ENCODE assay signal across 29 cellular contexts in the genomic region with DNA sequence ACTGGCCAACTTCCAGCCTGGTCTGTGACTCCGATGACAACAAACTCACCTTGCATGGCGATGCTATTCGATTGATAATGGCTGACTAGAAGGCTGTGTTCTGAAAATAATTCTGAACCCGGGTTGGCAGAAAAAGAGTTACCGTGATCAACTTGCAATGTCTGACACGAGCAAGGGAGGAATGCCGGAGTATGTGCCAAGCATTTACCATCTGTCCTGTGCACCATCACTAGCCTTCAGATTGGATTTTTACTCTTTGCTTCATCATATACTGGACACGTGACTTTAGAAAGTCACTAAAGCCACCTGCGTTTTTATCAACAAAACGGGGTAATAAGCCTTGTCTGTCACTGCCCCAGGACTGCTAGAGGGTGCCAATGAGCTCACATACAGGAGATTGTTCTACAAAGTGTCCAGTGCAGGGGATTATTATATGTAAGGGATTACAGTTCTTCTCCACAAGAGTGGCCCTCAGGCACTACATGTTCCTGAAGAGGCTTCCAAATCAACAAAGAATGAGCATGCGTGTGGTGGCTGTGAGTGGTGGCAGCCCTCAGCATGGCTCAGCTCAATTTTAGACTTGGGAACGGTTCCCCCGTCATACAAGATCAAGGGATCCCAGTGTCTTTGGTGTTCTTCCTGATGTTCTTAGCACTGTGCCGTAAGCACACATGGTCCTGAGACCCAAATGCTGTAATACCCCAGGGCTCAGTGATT. TPM values are rescaled to one million over a fixed set of nuclear protein-coding genes. Genes with fewer than 3 reads are reported as not detected.
DNase-seq lines count a peak whose midpoint lies in the region; ATAC-seq, FAIRE-seq and TF ChIP-seq lines count a peak whose summit lies in the region.
"Had no signal": no experiment of that assay in that cellular context is flagged by ENCODE, and none has a peak within 500 bp of the region (broad histone marks: within the 10 kb centered on the region; RNA-seq: fewer than 3 reads in every experiment).

No MANE protein-coding gene starts in this region.

- H3K4me1 ChIP-seq in endodermal cell (ENCODE audit: control insufficient read depth, insufficient read depth, low read length) (peaks cover 45% of the 10 kb centered on the region), psoas muscle (peaks cover 78% of the 10 kb centered on the region)
- H3K4me1 ChIP-seq: SJCRH30 had no signal

- no peak overlapping the region for H3K27ac ChIP-seq in endodermal cell (ENCODE audit: low read depth, low read length)
- H3K27ac ChIP-seq in psoas muscle: peak overlapping the region; percentile 16
- H3K27ac ChIP-seq: SJCRH30, vagina had no signal

- WGBS in endodermal cell (ENCODE audit: insufficient coverage in 1 of 2, insufficient read length in 1 of 2), 2 experiments: 97% methylated on average over 11 to 14 of the region's 14 CpGs
- 40 to 65% (median 41%) methylated on average over 14 of the region's 14 CpGs for WGBS in psoas muscle, 3 donors

- H3K36me3 Mint-ChIP-seq in activated CD4-positive, alpha-beta T cell treated with anti-CD3 and anti-CD28 coated beads, Interleukin-2, amount 10 ng/mL, durations not matched to agents 24 days and 14 days (ENCODE audit: low read depth): peaks cover 24% of the 10 kb centered on the region
- H3K36me3 Mint-ChIP-seq in endodermal cell (ENCODE audit: low read depth): peaks cover 77% of the 10 kb centered on the region
- H3K36me3 Mint-ChIP-seq in stimulated activated naive B cell treated with anti-CD40 and anti-IgM and Interleukin-4, amounts not matched to agents 10 μg/mL and 1 μg/mL and 100 μg/mL, for 72 hours: peaks cover 0 to 4% of the 10 kb centered on the region in 2 donors
- H3K36me3 Mint-ChIP-seq: activated naive CD4-positive, alpha-beta T cell treated with anti-CD3 and anti-CD28 coated beads, Interleukin-2, amount 50 U/mL, for 72 hours had no signal

- H3K4me1 Mint-ChIP-seq in activated CD4-positive, alpha-beta T cell treated with anti-CD3 and anti-CD28 coated beads, Interleukin-2, amount 10 ng/mL, durations not matched to agents 24 days and 14 days: peaks cover 42% of the 10 kb centered on the region
- peaks cover 84% of the 10 kb centered on the region for H3K4me1 Mint-ChIP-seq in endodermal cell
- peaks cover 9 to 30% of the 10 kb centered on the region in 2 donors for H3K4me1 Mint-ChIP-seq in stimulated activated naive B cell treated with anti-CD40 and anti-IgM and Interleukin-4, amounts not matched to agents 10 μg/mL and 1 μg/mL and 100 μg/mL, for 72 hours

- H3K27ac Mint-ChIP-seq in activated CD4-positive, alpha-beta T cell treated with anti-CD3 and anti-CD28 coated beads, Interleukin-2, amount 10 ng/mL, durations not matched to agents 24 days and 14 days: peak overlapping the region; percentile 1
- H3K27ac Mint-ChIP-seq in endodermal cell: peak overlapping the region; percentile 55
- H3K27ac Mint-ChIP-seq in stimulated activated naive B cell treated with anti-CD40 and anti-IgM and Interleukin-4, amounts not matched to agents 10 μg/mL and 1 μg/mL and 100 μg/mL, for 72 hours: no peak overlapping the region
- H3K27ac Mint-ChIP-seq: activated B cell treated with CpG ODN at 0.5 μM for 24 hours had no signal

- H3K27me3 Mint-ChIP-seq in activated CD4-positive, alpha-beta T cell treated with anti-CD3 and anti-CD28 coated beads, Interleukin-2, amount 10 ng/mL, durations not matched to agents 24 days and 14 days: no peaks in the 10 kb centered on the region
- H3K27me3 Mint-ChIP-seq in endodermal cell (ENCODE audit: insufficient read depth): no peaks in the 10 kb centered on the region
- no peaks in the 10 kb centered on the region for H3K27me3 Mint-ChIP-seq in stimulated activated naive B cell treated with anti-CD40 and anti-IgM and Interleukin-4, amounts not matched to agents 10 μg/mL and 1 μg/mL and 100 μg/mL, for 72 hours
- H3K27me3 Mint-ChIP-seq: activated B cell treated with CpG ODN at 0.5 μM for 24 hours; CD4-positive, alpha-beta memory T cell had no signal

- peak; percentile 3 to 68 (median 58) for ATAC-seq in psoas muscle
- no peak for ATAC-seq in stimulated activated naive B cell treated with anti-CD40 and anti-IgM and Interleukin-4, amounts not matched to agents 10 μg/mL and 1 μg/mL and 100 μg/mL, for 72 hours (replicated peaks)
- no peak for ATAC-seq in GM19395 (IDR thresholded peaks at IDR 0.05; ENCODE audit: unreplicated experiment)
- ATAC-seq: activated naive CD4-positive, alpha-beta T cell treated with anti-CD3 and anti-CD28 coated beads, Interleukin-2, amount 50 U/mL, for 72 hours; stimulated activated naive CD8-positive, alpha-beta T cell treated with anti-CD3 and anti-CD28 coated beads, Interleukin-15, Interleukin-2, amounts not matched to agents 100 U/mL and 50 U/mL, for 24 hours had no signal

- no peak for FAIRE-seq in frontal cortex (lab: Jason Lieb, UNC)
- FAIRE-seq: A204.1, G401.6, H1, RCC 7860 had no signal

- no peaks in the 10 kb centered on the region for H3K27me3 ChIP-seq in endodermal cell (ENCODE audit: control insufficient read depth, insufficient read depth, low read length, poor library complexity, severe bottlenecking)
- H3K27me3 ChIP-seq in psoas muscle (ENCODE audit: insufficient read depth in 3 of 3, low read length in 2 of 3): no peaks in the 10 kb centered on the region
- H3K27me3 ChIP-seq: SJCRH30, vagina had no signal

- no peaks in the 10 kb centered on the region for H3K9me3 Mint-ChIP-seq in activated CD4-positive, alpha-beta T cell treated with anti-CD3 and anti-CD28 coated beads, Interleukin-2, amount 10 ng/mL, durations not matched to agents 24 days and 14 days
- no peaks in the 10 kb centered on the region for H3K9me3 Mint-ChIP-seq in endodermal cell
- no peaks in the 10 kb centered on the region for H3K9me3 Mint-ChIP-seq in stimulated activated naive B cell treated with anti-CD40 and anti-IgM and Interleukin-4, amounts not matched to agents 10 μg/mL and 1 μg/mL and 100 μg/mL, for 72 hours
- H3K9me3 Mint-ChIP-seq: activated B cell treated with CpG ODN at 0.5 μM for 24 hours; activated naive CD4-positive, alpha-beta T cell treated with anti-CD3 and anti-CD28 coated beads, Interleukin-2, amount 50 U/mL, for 72 hours; CD4-positive, alpha-beta memory T cell had no signal

- DNase-seq in activated CD4-positive, alpha-beta T cell treated with anti-CD3 and anti-CD28 coated beads, Interleukin-2, amount 10 ng/mL, durations not matched to agents 24 days and 14 days: no peak
- DNase-seq in activated CD4-positive, alpha-beta T cell treated with anti-CD3 and anti-CD28 coated beads for 1 hour: no peak
- DNase-seq in NCI-H446 (lab: John Stamatoyannopoulos, UW): peak; percentile 7 to 59
- DNase-seq in endodermal cell: no peak
- no peak for DNase-seq in psoas muscle
- no peak for DNase-seq in frontal cortex (ENCODE audit: low spot score in 2 of 2)
- DNase-seq in stimulated activated naive B cell treated with anti-CD40 and anti-IgM and Interleukin-4, amounts not matched to agents 10 μg/mL and 1 μg/mL and 100 μg/mL, for 72 hours: no peak
- DNase-seq: activated B cell treated with CpG ODN at 0.5 μM for 24 hours; activated CD4-positive, alpha-beta T cell treated with anti-CD3 and anti-CD28 coated beads, Interleukin-2, amount 50 U/mL, for 48 hours; anterior cingulate cortex; CD4-positive, alpha-beta memory T cell; central memory CD4-positive, alpha-beta T cell; dermis blood vessel endothelial cell; head of caudate nucleus; Karpas-422; mesenchymal stem cell; NCI-H146; NCI-H2171; NCI-H526; SJCRH30; stimulated activated naive CD8-positive, alpha-beta T cell treated with anti-CD3 and anti-CD28 coated beads, Interleukin-15, Interleukin-2, amounts not matched to agents 100 U/mL and 50 U/mL, for 24 hours; T1000 had no signal

- H3K4me3 Mint-ChIP-seq in activated CD4-positive, alpha-beta T cell treated with anti-CD3 and anti-CD28 coated beads, Interleukin-2, amount 10 ng/mL, durations not matched to agents 24 days and 14 days: no peak overlapping the region
- no peak overlapping the region for H3K4me3 Mint-ChIP-seq in endodermal cell
- H3K4me3 Mint-ChIP-seq in stimulated activated naive B cell treated with anti-CD40 and anti-IgM and Interleukin-4, amounts not matched to agents 10 μg/mL and 1 μg/mL and 100 μg/mL, for 72 hours: no peak overlapping the region
- H3K4me3 Mint-ChIP-seq: activated B cell treated with CpG ODN at 0.5 μM for 24 hours had no signal

- H3K9me3 ChIP-seq in endodermal cell (ENCODE audit: control insufficient read depth, low read length) (no peaks in the 10 kb centered on the region), psoas muscle (no peaks in the 10 kb centered on the region)
- H3K9me3 ChIP-seq: SJCRH30, vagina had no signal

- H3K9ac ChIP-seq in endodermal cell (ENCODE audit: extremely low read depth, low read length, poor library complexity, severe bottlenecking): no peak overlapping the region

- H3K4me3 ChIP-seq in endodermal cell (ENCODE audit: low read length) (no peak overlapping the region), psoas muscle (no peak overlapping the region)
- H3K4me3 ChIP-seq: SJCRH30, vagina had no signal

- TF ChIP-seq CTCF in endodermal cell (conservative IDR thresholded peaks at IDR 0.05) (no peak), psoas muscle (IDR thresholded peaks at IDR 0.05) (no peak)

- intact Hi-C loops in activated CD4-positive, alpha-beta T cell treated with anti-CD3 and anti-CD28 coated beads, Interleukin-2, amount 10 ng/mL, durations not matched to agents 24 days and 14 days (cut with micrococcal nuclease): no loop called here
- intact Hi-C loops in psoas muscle (cut with DNase I): no loop called here

- H3K36me3 ChIP-seq in endodermal cell (ENCODE audit: control insufficient read depth, insufficient read depth, low read length): peaks cover 98% of the 10 kb centered on the region
- no peaks in the 10 kb centered on the region for H3K36me3 ChIP-seq in psoas muscle (ENCODE audit: insufficient read depth in 1 of 2, low read depth in 1 of 2)
- H3K36me3 ChIP-seq: vagina had no signal

RNA-seq across cellular contexts. Expression of a gene that starts 35.7 kb away (rescaled TPM):
- 84.1 and 87.9 TPM in 2 replicates for total RNA-seq in activated CD4-positive, alpha-beta T cell treated with anti-CD3 and anti-CD28 coated beads, Interleukin-2, amount 10 ng/mL, durations not matched to agents 24 days and 14 days
- 100 to 1,000 TPM; 342 TPM for total RNA-seq in endodermal cell
- polyA plus RNA-seq in endodermal cell (2013, experiment 1 of 2): 245 TPM
- 232 TPM for polyA plus RNA-seq in endodermal cell (2013, experiment 2 of 2)
- total RNA-seq in psoas muscle: 10 to 100 TPM; 13.8 to 24.2 (median 22.0) TPM
- polyA plus RNA-seq in psoas muscle: 10 to 100 TPM in 2 of 3 donors, 1 to 10 TPM in 1; 7.9 to 22.6 (median 12.5) TPM
- total RNA-seq in frontal cortex: 39.1 TPM

Comparison
In these comparisons a context has a peak if more than half of its experiments do, and no peak if none do; other contexts are left out.
1. DNase-seq: peak in NCI-H446 (2 of 2); none in activated CD4-positive, alpha-beta T cell treated with anti-CD3 and anti-CD28 coated beads, Interleukin-2, amount 10 ng/mL, durations not matched to agents 24 days and 14 days (single experiment), activated CD4-positive, alpha-beta T cell treated with anti-CD3 and anti-CD28 coated beads for 1 hour (single experiment), endodermal cell (single experiment), psoas muscle (0 of 2), frontal cortex (0 of 2) and stimulated activated naive B cell treated with anti-CD40 and anti-IgM and Interleukin-4, amounts not matched to agents 10 μg/mL and 1 μg/mL and 100 μg/mL, for 72 hours (single experiment).
2. ATAC-seq: peak in psoas muscle (4 of 4); none in stimulated activated naive B cell treated with anti-CD40 and anti-IgM and Interleukin-4, amounts not matched to agents 10 μg/mL and 1 μg/mL and 100 μg/mL, for 72 hours (0 of 2) and GM19395 (single experiment).